Comparison of ENCODE assay signal across 8 cellular contexts in the genomic region with DNA sequence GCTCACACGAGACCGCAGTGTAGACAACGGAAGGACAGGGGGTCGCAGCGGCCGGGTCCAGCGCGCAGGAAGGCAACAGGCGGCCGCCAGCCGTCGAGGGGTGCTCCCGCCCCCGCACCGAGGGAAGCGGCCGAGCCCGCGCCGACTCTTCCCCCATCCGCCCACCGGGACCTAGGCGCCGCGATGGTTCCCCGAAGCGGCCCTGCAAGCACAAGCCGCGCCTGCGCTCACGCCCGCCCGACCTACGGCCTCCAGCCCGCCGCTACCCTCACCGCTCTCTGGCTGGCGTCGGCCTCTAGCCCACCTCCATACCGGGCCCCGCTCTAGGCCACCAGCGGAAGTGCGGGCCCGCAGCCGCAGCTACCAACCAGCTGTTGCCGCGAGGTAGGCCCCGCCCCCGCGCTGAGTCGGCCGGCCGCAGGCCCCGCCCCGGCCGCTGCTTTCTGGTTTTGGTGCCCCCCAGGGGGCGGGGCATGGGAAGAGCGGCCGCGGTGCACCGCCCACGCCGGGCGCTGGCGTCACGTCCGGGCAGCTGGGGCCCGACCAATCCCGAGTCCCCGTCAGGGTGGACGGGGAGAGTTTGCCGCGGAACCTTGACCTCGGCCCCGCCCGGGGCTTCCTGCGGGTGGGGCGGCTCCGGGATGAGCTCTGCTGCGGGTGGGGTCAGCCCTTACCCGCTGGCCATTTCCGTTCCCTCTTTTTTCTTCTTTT. TPM values are rescaled to one million over a fixed set of nuclear protein-coding genes. Genes with fewer than 3 reads are reported as not detected.
DNase-seq lines count a peak whose midpoint lies in the region; ATAC-seq and TF ChIP-seq lines count a peak whose summit lies in the region.

Gene SETX, minus strand, starts transcription at position 342 of the 711 bp plus-strand sequence. CDS start 5,558 bp downstream, outside the sequence.

- TF ChIP-seq POLR2A in GM18505 (IDR thresholded peaks at IDR 0.05; ENCODE audit: borderline replicate concordance, extremely low read depth, insufficient read depth, insufficient read length) (peak; percentile 98), prostate gland (IDR thresholded peaks at IDR 0.05) (peak; percentile 96)

- H3K27ac ChIP-seq in angular gyrus (ENCODE audit: low read depth, low read length) (peak within 1 kb of the TSS; percentile 78), prostate gland (peak within 1 kb of the TSS; percentile 87 to 89)

- H3K27me3 ChIP-seq in prostate gland (replicated peaks; ENCODE audit: insufficient read depth), result no peaks in the 10 kb centered on the region

- under 1% methylated on average over 74 of the region's 82 CpGs for WGBS in prostate gland

- H3K36me3 ChIP-seq in prostate gland, result no peaks in the 10 kb centered on the region

- H3K9me3 ChIP-seq in prostate gland, result no peaks in the 10 kb centered on the region

- peak in 2 of 4 experiments; percentile 43 to 48 for TF ChIP-seq CTCF in prostate gland (IDR thresholded peaks at IDR 0.05)

- DNase-seq in NCI-H187 treated with DMSO at 0.1 percent for 48 hours (lab: John Stamatoyannopoulos, UW), result peak; percentile 27
- peak; percentile 86 to 97 (median 93) for DNase-seq in T-helper 2 cell
- peak; percentile 99 for DNase-seq in left ventricle myocardium superior
- peak; percentile 96 for DNase-seq in prostate gland (ENCODE audit: low spot score)
- DNase-seq in ureter (ENCODE audit: low spot score), result peak; percentile 96

- H3K4me3 ChIP-seq in prostate gland, result peak within 1 kb of the TSS; percentile 91 to 93

- peaks cover 2% of the 10 kb centered on the region for H3K4me1 ChIP-seq in prostate gland (replicated peaks)

- intact Hi-C loops in left ventricle myocardium superior (cut with micrococcal nuclease) (no loop called here), prostate gland (cut with DNase I) (no loop called here)

- ATAC-seq in GM18505 (IDR thresholded peaks at IDR 0.05; ENCODE audit: unreplicated experiment) (peak; percentile 84), HG02970 (IDR thresholded peaks at IDR 0.05; ENCODE audit: low FRiP score, unreplicated experiment) (peak; percentile 88), left ventricle myocardium superior (peak; percentile 98)

RNA-seq across cellular contexts. Expression of gene SETX, which starts in this region (rescaled TPM):
- 22.3 TPM for total RNA-seq in left ventricle myocardium superior
- total RNA-seq in prostate gland, result 10 to 100 TPM; 51.8 to 69.0 TPM
- total RNA-seq in ureter, result 67.6 TPM

Comparison
In these comparisons a context has a peak if more than half of its experiments do, and no peak if none do; other contexts are left out.
1. Peak in every context shown above with its lines: DNase-seq, ATAC-seq, H3K4me3 ChIP-seq and H3K27ac ChIP-seq.
2. DNase-seq: peak in every context shown above with its lines; median percentile 99 in left ventricle myocardium superior; 96 in prostate gland; 96 in ureter; 93 in T-helper 2 cell; 27 in NCI-H187 treated with DMSO at 0.1 percent for 48 hours.